21 cellular contexts compared by ENCODE assay signal in genomic region chr3:38335263-38335662, GRCh38. TPM values are rescaled to one million over a fixed set of nuclear protein-coding genes. Genes with fewer than 3 reads are reported as not detected.
DNase-seq lines count a peak whose midpoint lies in the region; ATAC-seq, FAIRE-seq and TF ChIP-seq lines count a peak whose summit lies in the region.
"Had no signal": no experiment of that assay in that cellular context is flagged by ENCODE, and none has a peak within 500 bp of the region (broad histone marks: within the 10 kb centered on the region; RNA-seq: fewer than 3 reads in every experiment).

No MANE protein-coding gene starts in this region.

- no peaks in the 10 kb centered on the region for H3K36me3 ChIP-seq in K562 (ENCODE audit: control insufficient read depth, insufficient read depth, low read length)
- no peaks in the 10 kb centered on the region for H3K36me3 ChIP-seq in osteoblast (ENCODE audit: insufficient read depth, low read length)
- H3K36me3 ChIP-seq in uterus, result no peaks in the 10 kb centered on the region
- H3K36me3 ChIP-seq: BE2C; BLaER1 treated with 17β-estradiol and CSF1 and Interleukin-3, amounts not matched to agents 10 nM and 100 nM had no signal

- DNase-seq in A549 (ENCODE audit: low read depth in 1 of 2, low spot score in 1 of 2), result no peak
- DNase-seq in AG20443 (ENCODE audit: low spot score), result peak; percentile 6
- DNase-seq in K562 (ENCODE audit: extremely low read depth in 1 of 4, low spot score in 3 of 4), result no peak
- DNase-seq in osteoblast (ENCODE audit: insufficient read length, low spot score, missing footprints), result no peak
- no peak for DNase-seq in uterus
- DNase-seq: AML-193; BE2C; CD4-positive, alpha-beta T cell; CD8-positive, alpha-beta memory T cell; DMS 273 treated with DMSO at 0.1 percent for 48 hours; DMS79; GDM1; GOT3; H7 had no signal

- no peak overlapping the region for H3K9ac ChIP-seq in K562 (ENCODE audit: insufficient read depth in 1 of 2, low read depth in 2 of 2, low read length in 2 of 2)
- H3K9ac ChIP-seq: BLaER1 treated with 17β-estradiol and CSF1 and Interleukin-3, amounts not matched to agents 10 nM and 100 nM had no signal

- TF ChIP-seq RAD21 in A549 (conservative IDR thresholded peaks at IDR 0.05 in 1 of 2, IDR thresholded peaks at IDR 0.05 in 1 of 2) (no peak), K562 (CRISPR knock-in tag; conservative IDR thresholded peaks at IDR 0.05 in 1 of 2, IDR thresholded peaks at IDR 0.05 in 1 of 2) (no peak)

- H3K4me1 ChIP-seq in A549, result peaks cover 5% of the 10 kb centered on the region; the same call in 1 of the 3 replicates
- no peaks in the 10 kb centered on the region; a peak in 1 of 5 replicates for H3K4me1 ChIP-seq in K562 (replicated peaks in 1 of 2; ENCODE audit: control insufficient read depth in 2 of 2, insufficient read depth in 2 of 2, low read length in 2 of 2)
- peaks cover 12% of the 10 kb centered on the region for H3K4me1 ChIP-seq in osteoblast (ENCODE audit: insufficient read depth, low read length)
- H3K4me1 ChIP-seq in uterus, result no peaks in the 10 kb centered on the region
- H3K4me1 ChIP-seq: BE2C; BLaER1 treated with 17β-estradiol and CSF1 and Interleukin-3, amounts not matched to agents 10 nM and 100 nM had no signal

- H3K4me2 ChIP-seq in A549, result no peak overlapping the region
- H3K4me2 ChIP-seq in K562 (ENCODE audit: insufficient read depth, low read length), result no peak overlapping the region
- peak overlapping the region; percentile 50 for H3K4me2 ChIP-seq in osteoblast (ENCODE audit: insufficient read depth, low read length)
- H3K4me2 ChIP-seq: BLaER1 treated with 17β-estradiol and CSF1 and Interleukin-3, amounts not matched to agents 10 nM and 100 nM had no signal

- H3K27me3 ChIP-seq in K562 (ENCODE audit: control insufficient read depth in 2 of 2, insufficient read depth in 2 of 2, low read length in 2 of 2) (peaks cover 12 to 19% of the 10 kb centered on the region in 2 experiments; a peak in 4 of 5 replicates), osteoblast (ENCODE audit: insufficient read depth, low read length) (no peaks in the 10 kb centered on the region), uterus (no peaks in the 10 kb centered on the region)
- H3K27me3 ChIP-seq: BE2C; BLaER1 treated with 17β-estradiol and CSF1 and Interleukin-3, amounts not matched to agents 10 nM and 100 nM had no signal

- H3K79me2 ChIP-seq in K562 (ENCODE audit: control insufficient read depth, insufficient read depth, low read length), result no peaks in the 10 kb centered on the region
- no peaks in the 10 kb centered on the region for H3K79me2 ChIP-seq in osteoblast (ENCODE audit: insufficient read depth, low read length)

- no peak for TF ChIP-seq EP300 in A549 (IDR thresholded peaks at IDR 0.05)
- TF ChIP-seq EP300 in K562 (IDR thresholded peaks at IDR 0.05; ENCODE audit: low read length), result no peak

- no peak overlapping the region for H3K4me3 ChIP-seq in A549
- no peak overlapping the region for H3K4me3 ChIP-seq in K562
- H3K4me3 ChIP-seq in osteoblast (ENCODE audit: insufficient read depth, low read length), result no peak overlapping the region
- no peak overlapping the region for H3K4me3 ChIP-seq in uterus
- H3K4me3 ChIP-seq: BLaER1 treated with 17β-estradiol and CSF1 and Interleukin-3, amounts not matched to agents 10 nM and 100 nM; GM12878 had no signal

- intact Hi-C loops in K562 (cut with micrococcal nuclease), result no loop called here
- intact Hi-C loops in uterus (cut with DNase I; ENCODE audit: low total_unique reads), result no loop called here

- H2AFZ ChIP-seq in K562 (ENCODE audit: low read depth, low read length) (0 out of 2 replicates have a peak overlapping the region, but pooled peaks have one; percentile 29), osteoblast (ENCODE audit: low read length) (no peak overlapping the region)

- H3K9me3 ChIP-seq in A549 (no peaks in the 10 kb centered on the region), K562 (replicated peaks; ENCODE audit: control insufficient read depth, insufficient read depth, low read depth, low read length) (no peaks in the 10 kb centered on the region), osteoblast (ENCODE audit: low read depth, low read length) (no peaks in the 10 kb centered on the region), uterus (no peaks in the 10 kb centered on the region)
- H3K9me3 ChIP-seq: BE2C; BLaER1 treated with 17β-estradiol and CSF1 and Interleukin-3, amounts not matched to agents 10 nM and 100 nM had no signal

- TF ChIP-seq CTCF in A549 (IDR thresholded peaks at IDR 0.05), result no peak
- no peak for TF ChIP-seq CTCF in K562 (IDR thresholded peaks at IDR 0.05 in 2 of 3, conservative IDR thresholded peaks at IDR 0.05 in 1 of 3; ENCODE audit: insufficient read depth in 2 of 3, low read depth in 1 of 3, low read length in 3 of 3)
- no peak for TF ChIP-seq CTCF in osteoblast (IDR thresholded peaks at IDR 0.05; ENCODE audit: extremely low read depth, low read depth, low read length)
- TF ChIP-seq CTCF in uterus (IDR thresholded peaks at IDR 0.05), result no peak

- no peak for TF ChIP-seq POLR2A in A549 (IDR thresholded peaks at IDR 0.05; ENCODE audit: low read length)
- no peak for TF ChIP-seq POLR2A in K562 (conservative IDR thresholded peaks at IDR 0.05)
- TF ChIP-seq POLR2A in uterus (IDR thresholded peaks at IDR 0.05), result no peak

- H3K27ac ChIP-seq in A549 (no peak overlapping the region), K562 (ENCODE audit: extremely low read depth, low read depth, low read length) (no peak overlapping the region), osteoblast (ENCODE audit: low read depth, low read length) (no peak overlapping the region), uterus (no peak overlapping the region)
- H3K27ac ChIP-seq: BLaER1 treated with 17β-estradiol and CSF1 and Interleukin-3, amounts not matched to agents 10 nM and 100 nM had no signal

- 76% methylated on average over 6 of the region's 6 CpGs for WGBS in A549 (ENCODE audit: missing lambda C conversion rate)
- WGBS in K562 (ENCODE audit: insufficient coverage, low coverage, missing lambda C conversion rate), result 11% methylated on average over 6 of the region's 6 CpGs

- no peaks in the 10 kb centered on the region for H3K9me1 ChIP-seq in K562 (ENCODE audit: control insufficient read depth, insufficient read depth, low read length)

- no TSS peak for BruUV-seq in K562 (replicated peaks; lab: Mats Ljungman, UMichigan)

- CTCF ChIA-PET in A549 (lab: Yijun Ruan, JAX), result interaction anchor here (0.8 to 4.5 kb wide), 5 partner anchors 9 to 361 kb away, joined by 3 to 24 read pairs (median 3); partner anchors contain the start of gene XYLB
- CTCF ChIA-PET in K562 (lab: Yijun Ruan, JAX; ENCODE audit: low intra/inter-chr PET ratio), result no interaction called here

- ATAC-seq in A549 (peak; percentile 28 to 38; a peak in 2 of 6 replicates), K562 (peak; percentile 29), HG02798 (IDR thresholded peaks at IDR 0.05; ENCODE audit: poor library complexity, unreplicated experiment) (no peak)
- ATAC-seq: GM12878 had no signal

- in situ Hi-C loops in K562 (cut with MboI), result no loop called here

- H4K20me1 ChIP-seq in K562 (replicated peaks; ENCODE audit: control insufficient read depth, insufficient read depth, low read length) (no peaks in the 10 kb centered on the region), osteoblast (ENCODE audit: insufficient read depth, low read length) (no peaks in the 10 kb centered on the region)
- H4K20me1 ChIP-seq: BLaER1 treated with 17β-estradiol and CSF1 and Interleukin-3, amounts not matched to agents 10 nM and 100 nM had no signal

- POLR2A ChIA-PET in A549 (lab: Yijun Ruan, JAX) (no interaction called here), K562 (lab: Yijun Ruan, JAX) (interaction anchor here (1.0 to 1.2 kb wide), 3 partner anchors 9 to 24 kb away, joined by 3 to 5 read pairs (median 4); no protein-coding TSS in a partner anchor)

- FAIRE-seq in A549 (lab: Jason Lieb, UNC) (no peak), K562 (lab: Jason Lieb, UNC) (no peak)
- FAIRE-seq: D721Med, GM12878 had no signal

RNA-seq across cellular contexts. Expression of gene XYLB, which starts 11.3 kb away (rescaled TPM):
- 5.4 and 6.6 TPM in 2 replicates for polyA plus RNA-seq in A549 (2011; rRNA removed)
- polyA plus RNA-seq in A549 (2012; cell fraction: cytosol; rRNA removed), result 3.9 and 4.3 TPM in 2 replicates
- 7.6 and 10.4 TPM in 2 replicates for polyA plus RNA-seq in A549 (2012; cell fraction: nucleus; rRNA removed)
- 4.4 to 4.9 TPM (median 4.8 TPM) in 3 replicates for polyA plus RNA-seq in A549 (2017; fragmentation: RNase III; extraction: RNeasy Plus Mini Kit Qiagen cat#74134 plus additional on column Dnase treatment)
- 7.3 and 10.6 TPM in 2 replicates for polyA minus RNA-seq in A549 (2011; rRNA and poly(A)+ RNA removed)
- total RNA-seq in K562 (2011; cell fraction: chromatin; rRNA removed; ENCODE audit: low replicate concordance), result 148 and 195 TPM in 2 replicates
- total RNA-seq in K562 (2011; cell fraction: nucleolus; rRNA removed), result 85.0 and 125 TPM in 2 replicates
- total RNA-seq in K562 (2011; cell fraction: nucleoplasm; rRNA removed), result 115 and 137 TPM in 2 replicates
- total RNA-seq in K562 (2014; rRNA removed), result 10.6 and 17.3 TPM in 2 replicates
- total RNA-seq in K562 (2014; rRNA removed; fragmentation: Illumina TruSeq; extraction: Trizol), result 10.6 and 13.2 TPM in 2 replicates
- 12.5 and 14.6 TPM in 2 replicates for total RNA-seq in K562 (2015; rRNA removed; fragmentation: Illumina TruSeq; extraction: Trizol)
- total RNA-seq in K562 (2021), result 19.5 and 20.2 TPM in 2 replicates
- 12.7 and 15.1 TPM in 2 replicates for polyA plus RNA-seq in K562 (2011; rRNA removed)
- 9.9 and 11.6 TPM in 2 replicates for polyA plus RNA-seq in K562 (2011; cell fraction: cytosol; rRNA removed)
- 40.1 and 59.5 TPM in 2 replicates for polyA plus RNA-seq in K562 (2011; cell fraction: nucleus; rRNA removed)
- polyA plus RNA-seq in K562 (2012), result 11.7 and 15.5 TPM in 2 replicates
- polyA plus RNA-seq in K562 (2014; fragmentation: Illumina TruSeq; extraction: Trizol), result 15.5 and 17.0 TPM in 2 replicates
- 1 to 10 TPM; 4.0 to 6.1 TPM for polyA plus RNA-seq in K562 (2014; fragmentation: Nextera tagmentation; extraction: Ambion mirVana)
- 12.5 and 12.8 TPM in 2 replicates for polyA plus RNA-seq in K562 (2014; rRNA removed)
- 26.1 and 33.6 TPM in 2 replicates for polyA minus RNA-seq in K562 (2011; rRNA and poly(A)+ RNA removed)
- 9.7 and 11.9 TPM in 2 replicates for polyA minus RNA-seq in K562 (2011; cell fraction: cytosol; rRNA and poly(A)+ RNA removed)
- 43.8 and 54.1 TPM in 2 replicates for polyA minus RNA-seq in K562 (2011; cell fraction: nucleus; rRNA and poly(A)+ RNA removed)
- 10.1 and 12.4 TPM in 2 replicates for total RNA-seq in osteoblast
- 10 to 100 TPM in 1 of 4 donors, 1 to 10 TPM in 2, under 1 TPM in 1; 0.26 to 12.7 (median 6.5) TPM for total RNA-seq in uterus

RNA-seq across cellular contexts. Expression of gene SLC22A14, which starts 53.2 kb away (rescaled TPM):
- polyA plus RNA-seq in A549 (2011; rRNA removed) (0.04 and 0.05 TPM in 2 replicates), A549 (2017; fragmentation: RNase III; extraction: RNeasy Plus Mini Kit Qiagen cat#74134 plus additional on column Dnase treatment) (0.11 TPM in 1 of 3 replicates, not detected in the others), K562 (2011; rRNA removed) (0.04 TPM in 1 of 2 replicates, not detected in the other), K562 (2014; fragmentation: Illumina TruSeq; extraction: Trizol) (not detected in 2 replicates), K562 (2014; fragmentation: Nextera tagmentation; extraction: Ambion mirVana) (under 1 TPM in 1 of 2 experiments, not detected in 1; 0.03 TPM), K562 (2014; rRNA removed) (0.07 TPM in 1 of 2 replicates, not detected in the other)
- polyA plus RNA-seq in A549 (2012; cell fraction: cytosol; rRNA removed), result 0.01 TPM in 2 replicates
- polyA plus RNA-seq in A549 (2012; cell fraction: nucleus; rRNA removed), result 0.22 and 0.39 TPM in 2 replicates
- not detected in 2 replicates for polyA minus RNA-seq in A549 (2011; rRNA and poly(A)+ RNA removed)
- total RNA-seq in K562 (2011; cell fraction: chromatin; rRNA removed; ENCODE audit: low replicate concordance), result not detected in 2 replicates
- not detected in 2 replicates for total RNA-seq in K562 (2011; cell fraction: nucleolus; rRNA removed)
- not detected in 2 replicates for total RNA-seq in K562 (2011; cell fraction: nucleoplasm; rRNA removed)
- total RNA-seq in K562 (2014; rRNA removed) (not detected in 2 replicates), K562 (2014; rRNA removed; fragmentation: Illumina TruSeq; extraction: Trizol) (not detected in 2 replicates), K562 (2015; rRNA removed; fragmentation: Illumina TruSeq; extraction: Trizol) (0.07 TPM in 1 of 2 replicates, not detected in the other), K562 (2021) (not detected in 2 replicates), osteoblast (0.29 and 0.36 TPM in 2 replicates), uterus (under 1 TPM in 1 of 4 donors, not detected in 3; 0.28 TPM)
- not detected in 2 replicates for polyA plus RNA-seq in K562 (2011; cell fraction: cytosol; rRNA removed)
- 0.10 and 0.21 TPM in 2 replicates for polyA plus RNA-seq in K562 (2011; cell fraction: nucleus; rRNA removed)
- 0.08 and 0.10 TPM in 2 replicates for polyA plus RNA-seq in K562 (2012)
- 0.45 TPM in 1 of 2 replicates, not detected in the other for polyA minus RNA-seq in K562 (2011; rRNA and poly(A)+ RNA removed)
- polyA minus RNA-seq in K562 (2011; cell fraction: cytosol; rRNA and poly(A)+ RNA removed), result not detected in 2 replicates
- polyA minus RNA-seq in K562 (2011; cell fraction: nucleus; rRNA and poly(A)+ RNA removed), result not detected in 2 replicates
- total RNA-seq: A172; CD8-positive, alpha-beta memory T cell; GM12878 had no signal
- polyA plus RNA-seq: AG04450; CD14-positive monocyte; CD8-positive, alpha-beta memory T cell; GM12878 had no signal
